Comparison of ENCODE assay signal across 6 cellular contexts in genomic region chr13:20306039-20306438, GRCh38.
"Had no signal": no experiment of that assay in that cellular context is flagged by ENCODE, and none has a peak within 500 bp of the region (broad histone marks: within the 10 kb centered on the region; RNA-seq: fewer than 3 reads in every experiment).

No MANE protein-coding gene starts in this region.

- DNase-seq: H7, IMR-90, KG1 had no signal

- H3K4me1 ChIP-seq: HAP-1 had no signal

- H3K4me2 ChIP-seq: GM23338 had no signal

- H3K36me3 ChIP-seq: HAP-1 had no signal

- H3K4me3 ChIP-seq: GM23338, HAP-1 had no signal

- H2AFZ ChIP-seq: GM23338 had no signal

- H3K9me3 ChIP-seq: HAP-1 had no signal

- FAIRE-seq: HTR-8/SVneo had no signal
